ENCODE assay signal across 8 cellular contexts in genomic region chr1:95233737-95234493, GRCh38. TPM values are rescaled to one million over a fixed set of nuclear protein-coding genes. Genes with fewer than 3 reads are reported as not detected.
A peak's percentile ranks its signal among the peaks of the same experiment; 100 is the strongest.
DNase-seq lines count a peak whose midpoint lies in the region; ATAC-seq and TF ChIP-seq lines count a peak whose summit lies in the region.

Gene RWDD3, plus strand, starts transcription at chr1:95234210. Its CDS starts 21 bp downstream, at chr1:95234231.

- H3K4me1 ChIP-seq in breast epithelium, result no peaks in the 10 kb centered on the region

- no peaks in the 10 kb centered on the region for H3K9me3 ChIP-seq in WERI-Rb-1 (ENCODE audit: severe bottlenecking)
- no peaks in the 10 kb centered on the region for H3K9me3 ChIP-seq in breast epithelium

- peak; percentile 24 for TF ChIP-seq POLR2A in breast epithelium (IDR thresholded peaks at IDR 0.05)

- TF ChIP-seq CTCF in WERI-Rb-1 (IDR thresholded peaks at IDR 0.05; ENCODE audit: low read depth, low read length), result peak; percentile 77
- peak in 2 of 3 donors; percentile 22 to 77 for TF ChIP-seq CTCF in breast epithelium (IDR thresholded peaks at IDR 0.05)

- no peaks in the 10 kb centered on the region for H3K27me3 ChIP-seq in WERI-Rb-1 (ENCODE audit: insufficient read depth, low read depth, severe bottlenecking)
- H3K27me3 ChIP-seq in breast epithelium, result no peaks in the 10 kb centered on the region

- peak within 1 kb of the TSS; percentile 84 for H3K27ac ChIP-seq in WERI-Rb-1
- H3K27ac ChIP-seq in breast epithelium, result peak within 1 kb of the TSS; percentile 92 to 95

- intact Hi-C loops in breast epithelium (cut with DNase I; ENCODE audit: low total_unique reads), result no loop called here

- H3K36me3 ChIP-seq in WERI-Rb-1 (no peaks in the 10 kb centered on the region), breast epithelium (no peaks in the 10 kb centered on the region)

- H3K4me3 ChIP-seq in WERI-Rb-1 (ENCODE audit: low read depth, low read length) (peak within 1 kb of the TSS; percentile 87), breast epithelium (peak within 1 kb of the TSS; percentile 71 to 90 (median 85))

- ATAC-seq in GM18867 (IDR thresholded peaks at IDR 0.05; ENCODE audit: unreplicated experiment) (peak; percentile 97), HG03097 (IDR thresholded peaks at IDR 0.05; ENCODE audit: low FRiP score, unreplicated experiment) (peak; percentile 99)

- DNase-seq in AG08395 (ENCODE audit: low spot score) (peak; percentile 93), NCI-H2196 (lab: John Stamatoyannopoulos, UW; ENCODE audit: unreplicated experiment) (peak; percentile 91), WERI-Rb-1 (peak; percentile 92), breast epithelium (ENCODE audit: low spot score in 2 of 2) (peak; percentile 90 to 92), iPS-NIHi7 (ENCODE audit: extremely low spot score) (peak; percentile 95), smooth muscle cell of the brain vasculature (ENCODE audit: low read depth, low spot score) (peak; percentile 72)

RNA-seq across cellular contexts. Expression of gene RWDD3, which starts in this region (rescaled TPM):
- total RNA-seq in breast epithelium, result 10 to 100 TPM in 2 of 3 donors, 1 to 10 TPM in 1; 9.2 to 20.3 (median 11.5) TPM

Comparison
In these comparisons a context has a peak if more than half of its experiments do, and no peak if none do; other contexts are left out.
1. Peak in every context shown above with its lines: DNase-seq, ATAC-seq, H3K4me3 ChIP-seq and H3K27ac ChIP-seq.